1 cellular context compared by ENCODE assay signal in the genomic region with DNA sequence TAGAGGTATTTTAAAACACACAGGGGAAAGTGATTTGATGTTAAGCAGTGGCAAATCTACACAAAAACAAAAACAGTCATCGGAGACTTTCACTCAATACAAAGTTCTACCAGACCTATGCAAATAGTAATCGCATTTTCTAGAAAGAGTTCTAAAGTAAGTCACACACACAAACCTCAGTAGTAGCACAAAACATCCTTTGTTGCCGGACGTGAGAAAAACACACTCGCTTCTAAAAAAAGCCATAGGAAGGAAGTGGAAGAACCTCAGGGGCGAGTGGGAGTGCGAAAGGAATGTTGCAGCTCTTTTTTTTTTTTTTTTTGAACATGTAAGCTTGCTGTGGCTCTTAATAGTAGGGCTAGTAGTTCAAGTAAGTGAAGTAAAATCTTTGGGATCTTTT.
A peak's percentile ranks its signal among the peaks of the same experiment; 100 is the strongest.
TF ChIP-seq lines count a peak whose summit lies in the region.

No MANE protein-coding gene starts in this region.

TF ChIP-seq in GM12878, 131 proteins besides CTCF, POLR2A, EP300 and RAD21 (continued from another document and continues in another):
- TF ChIP-seq, protein P1, sequence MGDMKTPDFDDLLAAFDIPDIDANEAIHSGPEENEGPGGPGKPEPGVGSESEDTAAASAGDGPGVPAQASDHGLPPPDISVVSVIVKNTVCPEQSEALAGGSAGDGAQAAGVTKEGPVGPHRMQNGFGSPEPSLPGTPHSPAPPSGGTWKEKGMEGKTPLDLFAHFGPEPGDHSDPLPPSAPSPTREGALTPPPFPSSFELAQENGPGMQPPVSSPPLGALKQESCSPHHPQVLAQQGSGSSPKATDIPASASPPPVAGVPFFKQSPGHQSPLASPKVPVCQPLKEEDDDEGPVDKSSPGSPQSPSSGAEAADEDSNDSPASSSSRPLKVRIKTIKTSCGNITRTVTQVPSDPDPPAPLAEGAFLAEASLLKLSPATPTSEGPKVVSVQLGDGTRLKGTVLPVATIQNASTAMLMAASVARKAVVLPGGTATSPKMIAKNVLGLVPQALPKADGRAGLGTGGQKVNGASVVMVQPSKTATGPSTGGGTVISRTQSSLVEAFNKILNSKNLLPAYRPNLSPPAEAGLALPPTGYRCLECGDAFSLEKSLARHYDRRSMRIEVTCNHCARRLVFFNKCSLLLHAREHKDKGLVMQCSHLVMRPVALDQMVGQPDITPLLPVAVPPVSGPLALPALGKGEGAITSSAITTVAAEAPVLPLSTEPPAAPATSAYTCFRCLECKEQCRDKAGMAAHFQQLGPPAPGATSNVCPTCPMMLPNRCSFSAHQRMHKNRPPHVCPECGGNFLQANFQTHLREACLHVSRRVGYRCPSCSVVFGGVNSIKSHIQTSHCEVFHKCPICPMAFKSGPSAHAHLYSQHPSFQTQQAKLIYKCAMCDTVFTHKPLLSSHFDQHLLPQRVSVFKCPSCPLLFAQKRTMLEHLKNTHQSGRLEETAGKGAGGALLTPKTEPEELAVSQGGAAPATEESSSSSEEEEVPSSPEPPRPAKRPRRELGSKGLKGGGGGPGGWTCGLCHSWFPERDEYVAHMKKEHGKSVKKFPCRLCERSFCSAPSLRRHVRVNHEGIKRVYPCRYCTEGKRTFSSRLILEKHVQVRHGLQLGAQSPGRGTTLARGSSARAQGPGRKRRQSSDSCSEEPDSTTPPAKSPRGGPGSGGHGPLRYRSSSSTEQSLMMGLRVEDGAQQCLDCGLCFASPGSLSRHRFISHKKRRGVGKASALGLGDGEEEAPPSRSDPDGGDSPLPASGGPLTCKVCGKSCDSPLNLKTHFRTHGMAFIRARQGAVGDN (IDR thresholded peaks at IDR 0.05), result no peak
- TF ChIP-seq NBN (IDR thresholded peaks at IDR 0.05) (peak; percentile 23; the same call in 1 of the 2 replicates), MYB (IDR thresholded peaks at IDR 0.05; ENCODE audit: borderline replicate concordance, low read depth, low read length) (0 out of 2 replicates have a peak, but pooled peaks have one; percentile 33), NR2C2 (IDR thresholded peaks at IDR 0.05; ENCODE audit: borderline replicate concordance, control insufficient read depth, insufficient read length, low read depth) (no peak), CHD2 (IDR thresholded peaks at IDR 0.05; ENCODE audit: borderline replicate concordance, low read depth, low read length) (peak; percentile 31; the same call in 1 of the 2 replicates), DPF2 (IDR thresholded peaks at IDR 0.05) (no peak), JUND (IDR thresholded peaks at IDR 0.05; ENCODE audit: low read depth, low read length) (no peak), FOXK2 (IDR thresholded peaks at IDR 0.05) (no peak), RBBP5 (conservative IDR thresholded peaks at IDR 0.05) (no peak), ZZZ3 (IDR thresholded peaks at IDR 0.05; ENCODE audit: control insufficient read depth, insufficient read length, low read depth) (no peak), RAD51 (IDR thresholded peaks at IDR 0.05) (no peak), POU2F2 (IDR thresholded peaks at IDR 0.05; ENCODE audit: borderline replicate concordance, low read depth, low read length) (peak; percentile 83; the same call in 2 of the 3 replicates), EED (IDR thresholded peaks at IDR 0.05; ENCODE audit: low read depth) (peak; percentile 90), MTA2 (IDR thresholded peaks at IDR 0.05; ENCODE audit: low read depth) (peak; percentile 41), KAT2A (conservative IDR thresholded peaks at IDR 0.05; ENCODE audit: control insufficient read depth, low read depth, low read length) (no peak), ASH2L (IDR thresholded peaks at IDR 0.05; ENCODE audit: borderline replicate concordance, low read depth) (no peak), PAX5 (IDR thresholded peaks at IDR 0.05; ENCODE audit: borderline replicate concordance, low read depth, low read length) (peak; percentile 39; the same call in 1 of the 2 replicates), STAT3 (IDR thresholded peaks at IDR 0.05; ENCODE audit: low read depth, low read length) (0 out of 2 replicates have a peak, but pooled peaks have one; percentile 36), SP1 (IDR thresholded peaks at IDR 0.05; ENCODE audit: low read depth, low read length) (peak; percentile 32), EGR1 (IDR thresholded peaks at IDR 0.05; ENCODE audit: borderline replicate concordance in 1 of 2, low read depth in 2 of 2, low read length in 2 of 2) (peak in 1 of 2 experiments; percentile 21; a peak in 1 of 3 replicates), ETV6 (conservative IDR thresholded peaks at IDR 0.05 in 1 of 2, IDR thresholded peaks at IDR 0.05 in 1 of 2; ENCODE audit: borderline replicate concordance in 1 of 2, low read depth in 1 of 2) (peak in 1 of 2 experiments; percentile 74; a peak in 2 of 4 replicates), ZNF24 (IDR thresholded peaks at IDR 0.05) (0 out of 2 replicates have a peak, but pooled peaks have one; percentile 4), FOXM1 (IDR thresholded peaks at IDR 0.05; ENCODE audit: low read depth, low read length) (peak; percentile 48; the same call in 1 of the 2 replicates)
- TF ChIP-seq, protein P2, sequence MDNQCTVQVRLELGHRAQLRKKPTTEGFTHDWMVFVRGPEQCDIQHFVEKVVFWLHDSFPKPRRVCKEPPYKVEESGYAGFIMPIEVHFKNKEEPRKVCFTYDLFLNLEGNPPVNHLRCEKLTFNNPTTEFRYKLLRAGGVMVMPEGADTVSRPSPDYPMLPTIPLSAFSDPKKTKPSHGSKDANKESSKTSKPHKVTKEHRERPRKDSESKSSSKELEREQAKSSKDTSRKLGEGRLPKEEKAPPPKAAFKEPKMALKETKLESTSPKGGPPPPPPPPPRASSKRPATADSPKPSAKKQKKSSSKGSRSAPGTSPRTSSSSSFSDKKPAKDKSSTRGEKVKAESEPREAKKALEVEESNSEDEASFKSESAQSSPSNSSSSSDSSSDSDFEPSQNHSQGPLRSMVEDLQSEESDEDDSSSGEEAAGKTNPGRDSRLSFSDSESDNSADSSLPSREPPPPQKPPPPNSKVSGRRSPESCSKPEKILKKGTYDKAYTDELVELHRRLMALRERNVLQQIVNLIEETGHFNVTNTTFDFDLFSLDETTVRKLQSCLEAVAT (IDR thresholded peaks at IDR 0.05), result 0 out of 2 replicates have a peak, but pooled peaks have one; percentile 37
- TF ChIP-seq, protein P3, sequence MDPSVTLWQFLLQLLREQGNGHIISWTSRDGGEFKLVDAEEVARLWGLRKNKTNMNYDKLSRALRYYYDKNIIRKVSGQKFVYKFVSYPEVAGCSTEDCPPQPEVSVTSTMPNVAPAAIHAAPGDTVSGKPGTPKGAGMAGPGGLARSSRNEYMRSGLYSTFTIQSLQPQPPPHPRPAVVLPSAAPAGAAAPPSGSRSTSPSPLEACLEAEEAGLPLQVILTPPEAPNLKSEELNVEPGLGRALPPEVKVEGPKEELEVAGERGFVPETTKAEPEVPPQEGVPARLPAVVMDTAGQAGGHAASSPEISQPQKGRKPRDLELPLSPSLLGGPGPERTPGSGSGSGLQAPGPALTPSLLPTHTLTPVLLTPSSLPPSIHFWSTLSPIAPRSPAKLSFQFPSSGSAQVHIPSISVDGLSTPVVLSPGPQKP (IDR thresholded peaks at IDR 0.05; ENCODE audit: low read depth, low read length), result no peak
- TF ChIP-seq, protein P4, sequence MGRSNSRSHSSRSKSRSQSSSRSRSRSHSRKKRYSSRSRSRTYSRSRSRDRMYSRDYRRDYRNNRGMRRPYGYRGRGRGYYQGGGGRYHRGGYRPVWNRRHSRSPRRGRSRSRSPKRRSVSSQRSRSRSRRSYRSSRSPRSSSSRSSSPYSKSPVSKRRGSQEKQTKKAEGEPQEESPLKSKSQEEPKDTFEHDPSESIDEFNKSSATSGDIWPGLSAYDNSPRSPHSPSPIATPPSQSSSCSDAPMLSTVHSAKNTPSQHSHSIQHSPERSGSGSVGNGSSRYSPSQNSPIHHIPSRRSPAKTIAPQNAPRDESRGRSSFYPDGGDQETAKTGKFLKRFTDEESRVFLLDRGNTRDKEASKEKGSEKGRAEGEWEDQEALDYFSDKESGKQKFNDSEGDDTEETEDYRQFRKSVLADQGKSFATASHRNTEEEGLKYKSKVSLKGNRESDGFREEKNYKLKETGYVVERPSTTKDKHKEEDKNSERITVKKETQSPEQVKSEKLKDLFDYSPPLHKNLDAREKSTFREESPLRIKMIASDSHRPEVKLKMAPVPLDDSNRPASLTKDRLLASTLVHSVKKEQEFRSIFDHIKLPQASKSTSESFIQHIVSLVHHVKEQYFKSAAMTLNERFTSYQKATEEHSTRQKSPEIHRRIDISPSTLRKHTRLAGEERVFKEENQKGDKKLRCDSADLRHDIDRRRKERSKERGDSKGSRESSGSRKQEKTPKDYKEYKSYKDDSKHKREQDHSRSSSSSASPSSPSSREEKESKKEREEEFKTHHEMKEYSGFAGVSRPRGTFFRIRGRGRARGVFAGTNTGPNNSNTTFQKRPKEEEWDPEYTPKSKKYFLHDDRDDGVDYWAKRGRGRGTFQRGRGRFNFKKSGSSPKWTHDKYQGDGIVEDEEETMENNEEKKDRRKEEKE (IDR thresholded peaks at IDR 0.05), result no peak
- TF ChIP-seq, protein P5, sequence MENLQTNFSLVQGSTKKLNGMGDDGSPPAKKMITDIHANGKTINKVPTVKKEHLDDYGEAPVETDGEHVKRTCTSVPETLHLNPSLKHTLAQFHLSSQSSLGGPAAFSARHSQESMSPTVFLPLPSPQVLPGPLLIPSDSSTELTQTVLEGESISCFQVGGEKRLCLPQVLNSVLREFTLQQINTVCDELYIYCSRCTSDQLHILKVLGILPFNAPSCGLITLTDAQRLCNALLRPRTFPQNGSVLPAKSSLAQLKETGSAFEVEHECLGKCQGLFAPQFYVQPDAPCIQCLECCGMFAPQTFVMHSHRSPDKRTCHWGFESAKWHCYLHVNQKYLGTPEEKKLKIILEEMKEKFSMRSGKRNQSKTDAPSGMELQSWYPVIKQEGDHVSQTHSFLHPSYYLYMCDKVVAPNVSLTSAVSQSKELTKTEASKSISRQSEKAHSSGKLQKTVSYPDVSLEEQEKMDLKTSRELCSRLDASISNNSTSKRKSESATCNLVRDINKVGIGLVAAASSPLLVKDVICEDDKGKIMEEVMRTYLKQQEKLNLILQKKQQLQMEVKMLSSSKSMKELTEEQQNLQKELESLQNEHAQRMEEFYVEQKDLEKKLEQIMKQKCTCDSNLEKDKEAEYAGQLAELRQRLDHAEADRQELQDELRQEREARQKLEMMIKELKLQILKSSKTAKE (IDR thresholded peaks at IDR 0.05; ENCODE audit: low read depth, poor library complexity, severe bottlenecking), result peak; percentile 79
- TF ChIP-seq, protein P6, sequence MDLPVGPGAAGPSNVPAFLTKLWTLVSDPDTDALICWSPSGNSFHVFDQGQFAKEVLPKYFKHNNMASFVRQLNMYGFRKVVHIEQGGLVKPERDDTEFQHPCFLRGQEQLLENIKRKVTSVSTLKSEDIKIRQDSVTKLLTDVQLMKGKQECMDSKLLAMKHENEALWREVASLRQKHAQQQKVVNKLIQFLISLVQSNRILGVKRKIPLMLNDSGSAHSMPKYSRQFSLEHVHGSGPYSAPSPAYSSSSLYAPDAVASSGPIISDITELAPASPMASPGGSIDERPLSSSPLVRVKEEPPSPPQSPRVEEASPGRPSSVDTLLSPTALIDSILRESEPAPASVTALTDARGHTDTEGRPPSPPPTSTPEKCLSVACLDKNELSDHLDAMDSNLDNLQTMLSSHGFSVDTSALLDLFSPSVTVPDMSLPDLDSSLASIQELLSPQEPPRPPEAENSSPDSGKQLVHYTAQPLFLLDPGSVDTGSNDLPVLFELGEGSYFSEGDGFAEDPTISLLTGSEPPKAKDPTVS (IDR thresholded peaks at IDR 0.05; ENCODE audit: low read depth, low read length), result peak; percentile 89
- TF ChIP-seq, protein P7, sequence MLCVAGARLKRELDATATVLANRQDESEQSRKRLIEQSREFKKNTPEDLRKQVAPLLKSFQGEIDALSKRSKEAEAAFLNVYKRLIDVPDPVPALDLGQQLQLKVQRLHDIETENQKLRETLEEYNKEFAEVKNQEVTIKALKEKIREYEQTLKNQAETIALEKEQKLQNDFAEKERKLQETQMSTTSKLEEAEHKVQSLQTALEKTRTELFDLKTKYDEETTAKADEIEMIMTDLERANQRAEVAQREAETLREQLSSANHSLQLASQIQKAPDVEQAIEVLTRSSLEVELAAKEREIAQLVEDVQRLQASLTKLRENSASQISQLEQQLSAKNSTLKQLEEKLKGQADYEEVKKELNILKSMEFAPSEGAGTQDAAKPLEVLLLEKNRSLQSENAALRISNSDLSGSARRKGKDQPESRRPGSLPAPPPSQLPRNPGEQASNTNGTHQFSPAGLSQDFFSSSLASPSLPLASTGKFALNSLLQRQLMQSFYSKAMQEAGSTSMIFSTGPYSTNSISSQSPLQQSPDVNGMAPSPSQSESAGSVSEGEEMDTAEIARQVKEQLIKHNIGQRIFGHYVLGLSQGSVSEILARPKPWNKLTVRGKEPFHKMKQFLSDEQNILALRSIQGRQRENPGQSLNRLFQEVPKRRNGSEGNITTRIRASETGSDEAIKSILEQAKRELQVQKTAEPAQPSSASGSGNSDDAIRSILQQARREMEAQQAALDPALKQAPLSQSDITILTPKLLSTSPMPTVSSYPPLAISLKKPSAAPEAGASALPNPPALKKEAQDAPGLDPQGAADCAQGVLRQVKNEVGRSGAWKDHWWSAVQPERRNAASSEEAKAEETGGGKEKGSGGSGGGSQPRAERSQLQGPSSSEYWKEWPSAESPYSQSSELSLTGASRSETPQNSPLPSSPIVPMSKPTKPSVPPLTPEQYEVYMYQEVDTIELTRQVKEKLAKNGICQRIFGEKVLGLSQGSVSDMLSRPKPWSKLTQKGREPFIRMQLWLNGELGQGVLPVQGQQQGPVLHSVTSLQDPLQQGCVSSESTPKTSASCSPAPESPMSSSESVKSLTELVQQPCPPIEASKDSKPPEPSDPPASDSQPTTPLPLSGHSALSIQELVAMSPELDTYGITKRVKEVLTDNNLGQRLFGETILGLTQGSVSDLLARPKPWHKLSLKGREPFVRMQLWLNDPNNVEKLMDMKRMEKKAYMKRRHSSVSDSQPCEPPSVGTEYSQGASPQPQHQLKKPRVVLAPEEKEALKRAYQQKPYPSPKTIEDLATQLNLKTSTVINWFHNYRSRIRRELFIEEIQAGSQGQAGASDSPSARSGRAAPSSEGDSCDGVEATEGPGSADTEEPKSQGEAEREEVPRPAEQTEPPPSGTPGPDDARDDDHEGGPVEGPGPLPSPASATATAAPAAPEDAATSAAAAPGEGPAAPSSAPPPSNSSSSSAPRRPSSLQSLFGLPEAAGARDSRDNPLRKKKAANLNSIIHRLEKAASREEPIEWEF (IDR thresholded peaks at IDR 0.05; ENCODE audit: insufficient replicate concordance, low read depth, low read length), result peak; percentile 53
- TF ChIP-seq, protein P8, sequence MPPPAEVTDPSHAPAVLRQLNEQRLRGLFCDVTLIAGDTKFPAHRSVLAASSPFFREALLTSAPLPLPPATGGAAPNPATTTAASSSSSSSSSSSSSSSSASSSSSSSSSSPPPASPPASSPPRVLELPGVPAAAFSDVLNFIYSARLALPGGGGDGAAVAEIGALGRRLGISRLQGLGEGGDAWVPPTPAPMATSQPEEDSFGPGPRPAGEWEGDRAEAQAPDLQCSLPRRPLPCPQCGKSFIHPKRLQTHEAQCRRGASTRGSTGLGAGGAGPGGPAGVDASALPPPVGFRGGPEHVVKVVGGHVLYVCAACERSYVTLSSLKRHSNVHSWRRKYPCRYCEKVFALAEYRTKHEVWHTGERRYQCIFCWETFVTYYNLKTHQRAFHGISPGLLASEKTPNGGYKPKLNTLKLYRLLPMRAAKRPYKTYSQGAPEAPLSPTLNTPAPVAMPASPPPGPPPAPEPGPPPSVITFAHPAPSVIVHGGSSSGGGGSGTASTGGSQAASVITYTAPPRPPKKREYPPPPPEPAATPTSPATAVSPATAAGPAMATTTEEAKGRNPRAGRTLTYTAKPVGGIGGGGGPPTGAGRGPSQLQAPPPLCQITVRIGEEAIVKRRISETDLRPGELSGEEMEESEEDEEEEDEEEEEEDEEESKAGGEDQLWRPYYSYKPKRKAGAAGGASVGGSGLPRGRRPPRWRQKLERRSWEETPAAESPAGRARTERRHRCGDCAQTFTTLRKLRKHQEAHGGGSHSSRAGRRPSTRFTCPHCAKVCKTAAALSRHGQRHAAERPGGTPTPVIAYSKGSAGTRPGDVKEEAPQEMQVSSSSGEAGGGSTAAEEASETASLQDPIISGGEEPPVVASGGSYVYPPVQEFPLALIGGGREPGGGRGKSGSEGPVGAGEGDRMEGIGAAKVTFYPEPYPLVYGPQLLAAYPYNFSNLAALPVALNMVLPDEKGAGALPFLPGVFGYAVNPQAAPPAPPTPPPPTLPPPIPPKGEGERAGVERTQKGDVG (CRISPR knock-in tag; IDR thresholded peaks at IDR 0.05), result no peak
